14 cellular contexts compared by ENCODE assay signal in genomic region chr20:47981242-47981641, GRCh38.
DNase-seq lines count a peak whose midpoint lies in the region; ATAC-seq, FAIRE-seq and TF ChIP-seq lines count a peak whose summit lies in the region.
"Had no signal": no experiment of that assay in that cellular context is flagged by ENCODE, and none has a peak within 500 bp of the region (broad histone marks: within the 10 kb centered on the region; RNA-seq: fewer than 3 reads in every experiment).

No MANE protein-coding gene starts in this region.

- peaks cover 50% of the 10 kb centered on the region for H3F3A ChIP-seq in PC-9 (ENCODE audit: insufficient read depth, low read depth)

- H3K4me1 ChIP-seq in liver (ENCODE audit: control insufficient read depth in 4 of 4, insufficient read depth in 4 of 4, low read length in 3 of 4) = no peaks in the 10 kb centered on the region
- H3K4me1 ChIP-seq in HepG2 (ENCODE audit: insufficient read depth, low read length) = peaks cover 63% of the 10 kb centered on the region
- H3K4me1 ChIP-seq in PC-9 (replicated peaks; ENCODE audit: insufficient read depth) = peaks cover 68% of the 10 kb centered on the region
- H3K4me1 ChIP-seq: HAP-1, Peyer's patch had no signal

- H3K4me3 ChIP-seq in liver (ENCODE audit: low read depth in 1 of 3, low read length in 3 of 3) (no peak overlapping the region), HepG2 (replicated peaks in 1 of 3; ENCODE audit: insufficient read depth in 1 of 3, low read depth in 2 of 3, low read length in 3 of 3) (no peak overlapping the region), PC-9 (no peak overlapping the region)
- H3K4me3 ChIP-seq: HAP-1, Peyer's patch had no signal

- no peak for TF ChIP-seq POLR2A in HepG2 (IDR thresholded peaks at IDR 0.05; ENCODE audit: insufficient read depth in 1 of 2, low read depth in 2 of 2, low read length in 2 of 2)

- TF ChIP-seq EP300 in HepG2 (IDR thresholded peaks at IDR 0.05; ENCODE audit: low read depth in 2 of 2, low read length in 2 of 2) (no peak), HepG2 (CRISPR knock-in tag; IDR thresholded peaks at IDR 0.05; ENCODE audit: borderline replicate concordance) (no peak)

- H3K4me2 ChIP-seq in HepG2 (ENCODE audit: low read depth, low read length) (no peak overlapping the region), PC-9 (no peak overlapping the region)

- peaks cover 0 to 3% (median 1%) of the 10 kb centered on the region in 4 donors for H3K9me3 ChIP-seq in liver (ENCODE audit: control insufficient read depth in 4 of 4, low read length in 3 of 4)
- no peaks in the 10 kb centered on the region for H3K9me3 ChIP-seq in HepG2 (ENCODE audit: low read length)
- H3K9me3 ChIP-seq in PC-9 (ENCODE audit: insufficient read depth, low read depth) = peaks cover 10% of the 10 kb centered on the region; the same call in 1 of the 2 replicates
- H3K9me3 ChIP-seq: HAP-1, Peyer's patch had no signal

- no TSS peak for BruUV-seq in HepG2 (replicated peaks; lab: Mats Ljungman, UMichigan)
- no TSS peak for BruUV-seq in PC-9 (replicated peaks; lab: Mats Ljungman, UMichigan)

- in situ Hi-C loops in HepG2 (cut with HindIII; ENCODE audit: extremely low pct_ligation_motif_present, low pct_unique_long_range_greater_than_20kb) = no loop called here

- no peaks in the 10 kb centered on the region for H3K27me3 ChIP-seq in liver (ENCODE audit: control insufficient read depth in 4 of 4, insufficient read depth in 4 of 4, low read length in 3 of 4)
- peaks cover 4 to 16% of the 10 kb centered on the region in 2 experiments; a peak in 4 of 5 replicates for H3K27me3 ChIP-seq in HepG2 (ENCODE audit: control insufficient read depth in 1 of 2, insufficient read depth in 2 of 2, low read length in 2 of 2)
- H3K27me3 ChIP-seq in PC-9 (ENCODE audit: insufficient read depth, low read depth) = no peaks in the 10 kb centered on the region
- H3K27me3 ChIP-seq: Peyer's patch had no signal

- intact Hi-C loops in HepG2 (cut with micrococcal nuclease; ENCODE audit: unreplicated experiment) (no loop called here), PC-9 (cut with micrococcal nuclease; ENCODE audit: unreplicated experiment) (loop anchor here (5.0 kb wide), 1 partner anchor 71 kb away; no protein-coding TSS in a partner anchor)

- 35% methylated on average over 5 of the region's 5 CpGs for WGBS in liver
- 8% methylated on average over 5 of the region's 5 CpGs for WGBS in HepG2 (ENCODE audit: low lambda C conversion rate)

- H3K9ac ChIP-seq in liver (ENCODE audit: low read depth in 1 of 2, low read length in 2 of 2) = no peak overlapping the region
- H3K9ac ChIP-seq in HepG2 (ENCODE audit: insufficient read depth, low read depth, low read length) = no peak overlapping the region

- H3K9me2 ChIP-seq in PC-9 (ENCODE audit: insufficient read depth) = no peaks in the 10 kb centered on the region

- CTCF ChIA-PET in HepG2 (lab: Yijun Ruan, JAX; ENCODE audit: low intra/inter-chr PET ratio, low total read pairs) = no interaction called here
- CTCF ChIA-PET in PC-9 (lab: Charles Lee) = no interaction called here

- FAIRE-seq in HepG2 (lab: Jason Lieb, UNC) (no peak), D721Med (lab: Jason Lieb, UNC) (no peak)
- FAIRE-seq: GM12891 had no signal

- DNase-seq in HepG2 (ENCODE audit: low spot score) (no peak), PC-9 (no peak), left kidney (ENCODE audit: low read depth, low spot score) (peak; percentile 56), AG08396 (ENCODE audit: low spot score) (no peak), D721Med (ENCODE audit: insufficient read length, low spot score) (no peak)
- DNase-seq: NCI-H1417, NCI-H2029, NCI-H446, Peyer's patch, SIG-M5 had no signal

- no peak overlapping the region for H2AFZ ChIP-seq in HepG2 (ENCODE audit: low read length)
- no peak overlapping the region for H2AFZ ChIP-seq in PC-9

- TF ChIP-seq CTCF in liver (IDR thresholded peaks at IDR 0.05; ENCODE audit: low read depth, low read length, missing input control) (no peak), HepG2 (CRISPR knock-in tag; IDR thresholded peaks at IDR 0.05) (no peak), PC-9 (conservative IDR thresholded peaks at IDR 0.05) (no peak), D721Med (IDR thresholded peaks at IDR 0.05; ENCODE audit: insufficient read depth, missing control alignments) (no peak)

- H3K27ac ChIP-seq in liver (ENCODE audit: low read depth in 1 of 2, low read length in 2 of 2) = no peak overlapping the region
- H3K27ac ChIP-seq in HepG2 (ENCODE audit: extremely low read length, insufficient read depth, low read length) = no peak overlapping the region
- peak overlapping the region; percentile 38; the same call in 1 of the 2 replicates for H3K27ac ChIP-seq in PC-9
- H3K27ac ChIP-seq: Peyer's patch had no signal

- TF ChIP-seq RAD21 in liver (IDR thresholded peaks at IDR 0.05) (no peak), HepG2 (CRISPR knock-in tag; IDR thresholded peaks at IDR 0.05) (no peak)

- H4K20me1 ChIP-seq in HepG2 (ENCODE audit: insufficient read depth, low read length) = no peaks in the 10 kb centered on the region
- H4K20me1 ChIP-seq in PC-9 (ENCODE audit: insufficient read depth) = no peaks in the 10 kb centered on the region

- no peaks in the 10 kb centered on the region for H3K36me3 ChIP-seq in liver (ENCODE audit: control insufficient read depth in 4 of 4, insufficient read depth in 3 of 4, low read depth in 1 of 4, low read length in 3 of 4)
- H3K36me3 ChIP-seq in HepG2 (replicated peaks in 1 of 2; ENCODE audit: control insufficient read depth in 1 of 2, insufficient read depth in 2 of 2, low read length in 2 of 2) = no peaks in the 10 kb centered on the region
- H3K36me3 ChIP-seq in PC-9 (ENCODE audit: low read depth) = no peaks in the 10 kb centered on the region
- H3K36me3 ChIP-seq: HAP-1, Peyer's patch had no signal

- H3K79me2 ChIP-seq in HepG2 (ENCODE audit: insufficient read depth, low read length) (no peaks in the 10 kb centered on the region), PC-9 (ENCODE audit: low read depth) (peaks cover 3% of the 10 kb centered on the region; the same call in 1 of the 2 replicates)

- ATAC-seq in HepG2 = no peak
- ATAC-seq in HG03342 (IDR thresholded peaks at IDR 0.05; ENCODE audit: unreplicated experiment) = no peak

- POLR2A ChIA-PET in HepG2 (lab: Yijun Ruan, JAX) (no interaction called here), PC-9 (lab: Charles Lee; ENCODE audit: unreplicated experiment) (interaction anchor here (0.6 kb wide), 1 partner anchor 186 kb away, joined by 3 read pairs; no protein-coding TSS in a partner anchor)

TF ChIP-seq in liver, 16 proteins besides CTCF, POLR2A, EP300 and RAD21:
- TF ChIP-seq NR2F2 (IDR thresholded peaks at IDR 0.05) (peak; percentile 32), FOXA1 (IDR thresholded peaks at IDR 0.05) (no peak), YY1 (IDR thresholded peaks at IDR 0.05) (no peak), ATF3 (IDR thresholded peaks at IDR 0.05) (no peak)

TF ChIP-seq in HepG2, 621 proteins besides CTCF, POLR2A, EP300 and RAD21:
- TF ChIP-seq NR0B2 (CRISPR knock-in tag; IDR thresholded peaks at IDR 0.05) (no peak), SMC3 (IDR thresholded peaks at IDR 0.05; ENCODE audit: low read length) (no peak), ZNF3 (CRISPR knock-in tag; IDR thresholded peaks at IDR 0.05) (no peak), MAFG (CRISPR knock-in tag; IDR thresholded peaks at IDR 0.05) (no peak)
